10 cellular contexts compared by ENCODE assay signal in the genomic region with DNA sequence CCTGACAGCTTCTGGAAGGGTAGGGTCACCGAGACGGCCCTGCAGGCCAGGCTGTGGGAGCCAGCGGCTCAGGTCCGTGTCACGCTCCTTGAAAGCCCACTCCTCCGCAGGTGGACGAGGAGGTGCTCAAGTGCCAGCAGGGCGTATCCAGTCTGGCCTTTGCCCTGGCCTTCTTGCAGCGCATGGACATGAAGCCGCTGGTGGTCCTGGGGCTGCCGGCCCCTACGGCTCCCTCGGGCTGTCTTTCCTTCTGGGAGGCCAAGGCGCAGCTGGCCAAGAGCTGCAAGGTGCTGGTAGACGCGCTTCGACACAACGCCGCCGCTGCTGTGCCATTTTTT. TPM values are rescaled to one million over a fixed set of nuclear protein-coding genes. Genes with fewer than 3 reads are reported as not detected.
DNase-seq lines count a peak whose midpoint lies in the region; ATAC-seq, FAIRE-seq and TF ChIP-seq lines count a peak whose summit lies in the region.
"Had no signal": no experiment of that assay in that cellular context is flagged by ENCODE, and none has a peak within 500 bp of the region (broad histone marks: within the 10 kb centered on the region; RNA-seq: fewer than 3 reads in every experiment).

No MANE protein-coding gene starts in this region.

- DNase-seq in H7 = no peak
- no peak for DNase-seq in astrocyte (ENCODE audit: low read depth)
- DNase-seq in immature natural killer cell = no peak
- no peak for DNase-seq in progenitor cell of endocrine pancreas (ENCODE audit: low spot score, unreplicated experiment)
- DNase-seq: NCI-H2029 had no signal

- TF ChIP-seq CTCF in astrocyte (IDR thresholded peaks at IDR 0.05; ENCODE audit: insufficient read depth, low read depth, low read length) = no peak
- no peak for TF ChIP-seq CTCF in progenitor cell of endocrine pancreas (IDR thresholded peaks at IDR 0.05; ENCODE audit: unreplicated experiment)

- no peak overlapping the region for H3K9ac ChIP-seq in astrocyte (ENCODE audit: low read length)
- H3K9ac ChIP-seq in skeletal muscle tissue (ENCODE audit: low read depth in 1 of 3, low read length in 3 of 3) = peak overlapping the region in 2 of 3 donors; percentile 6 to 57

- peaks cover 34% of the 10 kb centered on the region for H3K4me1 ChIP-seq in astrocyte (ENCODE audit: insufficient read depth, low read length)
- H3K4me1 ChIP-seq in skeletal muscle tissue (ENCODE audit: control insufficient read depth in 3 of 3, insufficient read depth in 3 of 3, low read length in 3 of 3) = peaks cover 28 to 38% (median 34%) of the 10 kb centered on the region in 3 donors

- ATAC-seq in GM21786 (IDR thresholded peaks at IDR 0.05; ENCODE audit: unreplicated experiment) = no peak
- ATAC-seq in GM19023 (IDR thresholded peaks at IDR 0.05; ENCODE audit: unreplicated experiment) = no peak
- ATAC-seq in GM21360 (IDR thresholded peaks at IDR 0.05; ENCODE audit: unreplicated experiment) = no peak

- H3K27ac Mint-ChIP-seq in astrocyte (ENCODE audit: unreplicated experiment) (no peak overlapping the region), immature natural killer cell (no peak overlapping the region), progenitor cell of endocrine pancreas (no peak overlapping the region)

- H3K79me2 ChIP-seq in astrocyte (ENCODE audit: insufficient read depth, low read length) = no peaks in the 10 kb centered on the region

- H3K4me1 Mint-ChIP-seq in astrocyte (ENCODE audit: low read depth, unreplicated experiment) (peaks cover 7% of the 10 kb centered on the region), immature natural killer cell (peaks cover 21 to 24% of the 10 kb centered on the region in 2 donors), progenitor cell of endocrine pancreas (ENCODE audit: low read depth) (peaks cover 23% of the 10 kb centered on the region)

- H3K9me3 ChIP-seq in astrocyte (ENCODE audit: insufficient read depth, low read depth, low read length) = no peaks in the 10 kb centered on the region
- H3K9me3 ChIP-seq in skeletal muscle tissue (ENCODE audit: control insufficient read depth in 3 of 3, low read length in 3 of 3) = no peaks in the 10 kb centered on the region

- no peak overlapping the region for H2AFZ ChIP-seq in astrocyte (ENCODE audit: low read depth, low read length)

- peaks cover 13% of the 10 kb centered on the region for H4K20me1 ChIP-seq in astrocyte (ENCODE audit: insufficient read depth, low read length)

- H3K27ac ChIP-seq in astrocyte (ENCODE audit: low read depth, low read length) (no peak overlapping the region), skeletal muscle tissue (ENCODE audit: low read depth, low read length) (no peak overlapping the region)

- FAIRE-seq in astrocyte (lab: Jason Lieb, UNC) = no peak

- H3K4me3 ChIP-seq in H7 (ENCODE audit: insufficient read depth, low read depth, low read length) (peak overlapping the region; percentile 59), astrocyte (ENCODE audit: insufficient read depth, low read depth, low read length) (no peak overlapping the region), skeletal muscle tissue (ENCODE audit: low read length in 3 of 3) (peak overlapping the region in 2 of 3 donors; percentile 56 to 63)

- H3K4me2 ChIP-seq in astrocyte (ENCODE audit: low read length) = peak overlapping the region; percentile 96

- peaks cover 4% of the 10 kb centered on the region for H3K9me3 Mint-ChIP-seq in astrocyte (ENCODE audit: unreplicated experiment)
- H3K9me3 Mint-ChIP-seq in immature natural killer cell = no peaks in the 10 kb centered on the region
- no peaks in the 10 kb centered on the region for H3K9me3 Mint-ChIP-seq in progenitor cell of endocrine pancreas (ENCODE audit: low read depth)

- H3K36me3 Mint-ChIP-seq in astrocyte (ENCODE audit: low read depth, unreplicated experiment) = peaks cover 3% of the 10 kb centered on the region
- no peaks in the 10 kb centered on the region for H3K36me3 Mint-ChIP-seq in immature natural killer cell
- peaks cover 1% of the 10 kb centered on the region for H3K36me3 Mint-ChIP-seq in progenitor cell of endocrine pancreas (ENCODE audit: insufficient read depth)

- H3K36me3 ChIP-seq in H7 (replicated peaks; ENCODE audit: control insufficient read depth, insufficient read depth, low read length) (peaks cover 4% of the 10 kb centered on the region), astrocyte (ENCODE audit: insufficient read depth, low read length) (no peaks in the 10 kb centered on the region), skeletal muscle tissue (ENCODE audit: control insufficient read depth in 3 of 3, insufficient read depth in 3 of 3, low read length in 3 of 3) (peaks cover 2 to 7% (median 5%) of the 10 kb centered on the region in 3 donors)

- H3K4me3 Mint-ChIP-seq in astrocyte (ENCODE audit: unreplicated experiment) = no peak overlapping the region
- H3K4me3 Mint-ChIP-seq in immature natural killer cell = peak overlapping the region in 4 of 5 donors; percentile 18 to 91 (median 76)
- no peak overlapping the region for H3K4me3 Mint-ChIP-seq in progenitor cell of endocrine pancreas (ENCODE audit: low read depth)

- H3K27me3 ChIP-seq in H7 (ENCODE audit: control insufficient read depth, insufficient read depth, low read length) (peaks cover 27% of the 10 kb centered on the region), astrocyte (ENCODE audit: insufficient read depth, low read length) (peaks cover 19% of the 10 kb centered on the region), skeletal muscle tissue (ENCODE audit: control insufficient read depth in 3 of 3, insufficient read depth in 3 of 3, low read length in 3 of 3) (peaks cover 33 to 67% (median 41%) of the 10 kb centered on the region in 3 donors)

- H3K27me3 Mint-ChIP-seq in astrocyte (ENCODE audit: low read depth, unreplicated experiment) = peaks cover 15% of the 10 kb centered on the region
- peaks cover 0 to 18% (median 2%) of the 10 kb centered on the region in 3 donors for H3K27me3 Mint-ChIP-seq in immature natural killer cell (ENCODE audit: low read depth in 3 of 3)
- peaks cover 38% of the 10 kb centered on the region for H3K27me3 Mint-ChIP-seq in progenitor cell of endocrine pancreas

RNA-seq across cellular contexts. Expression of a gene that starts 1.1 kb away (rescaled TPM):
- total RNA-seq in H7 (2014; rRNA removed; shearing (Covaris generic)) = 5.1 and 5.9 TPM in 2 replicates
- total RNA-seq in astrocyte = 0.91 and 1.0 TPM in 2 replicates
- 1 to 10 TPM in 2 of 3 donors, under 1 TPM in 1; 0.75 to 1.9 (median 1.2) TPM for polyA plus RNA-seq in immature natural killer cell
- total RNA-seq in skeletal muscle tissue = under 0.01 TPM
- 0.69 and 0.89 TPM in 2 replicates for total RNA-seq in progenitor cell of endocrine pancreas

RNA-seq across cellular contexts. Expression of a gene that starts 9.3 kb away (rescaled TPM):
- 31.7 and 48.5 TPM in 2 replicates for total RNA-seq in H7 (2014; rRNA removed; shearing (Covaris generic))
- total RNA-seq in astrocyte (17.1 and 21.8 TPM in 2 replicates), skeletal muscle tissue (67.3 TPM), progenitor cell of endocrine pancreas (27.5 and 28.9 TPM in 2 replicates)
- 10 to 100 TPM; 31.6 to 40.3 (median 38.3) TPM for polyA plus RNA-seq in immature natural killer cell

RNA-seq across cellular contexts. Expression of a gene that starts 51.8 kb away (rescaled TPM):
- total RNA-seq in H7 (2014; rRNA removed; shearing (Covaris generic)) = 0.67 and 1.8 TPM in 2 replicates
- total RNA-seq in astrocyte (not detected in 2 replicates), skeletal muscle tissue (not detected), progenitor cell of endocrine pancreas (0.84 and 1.1 TPM in 2 replicates)
- not detected for polyA plus RNA-seq in immature natural killer cell
- total RNA-seq: renal cortical epithelial cell had no signal

Comparison
In these comparisons a context has a peak if more than half of its experiments do, and no peak if none do; other contexts are left out.
1. H3K4me3 Mint-ChIP-seq: peak in immature natural killer cell (4 of 5); none in astrocyte (single experiment) and progenitor cell of endocrine pancreas (single experiment).